Comparison of ENCODE assay signal across 8 cellular contexts in the genomic region with DNA sequence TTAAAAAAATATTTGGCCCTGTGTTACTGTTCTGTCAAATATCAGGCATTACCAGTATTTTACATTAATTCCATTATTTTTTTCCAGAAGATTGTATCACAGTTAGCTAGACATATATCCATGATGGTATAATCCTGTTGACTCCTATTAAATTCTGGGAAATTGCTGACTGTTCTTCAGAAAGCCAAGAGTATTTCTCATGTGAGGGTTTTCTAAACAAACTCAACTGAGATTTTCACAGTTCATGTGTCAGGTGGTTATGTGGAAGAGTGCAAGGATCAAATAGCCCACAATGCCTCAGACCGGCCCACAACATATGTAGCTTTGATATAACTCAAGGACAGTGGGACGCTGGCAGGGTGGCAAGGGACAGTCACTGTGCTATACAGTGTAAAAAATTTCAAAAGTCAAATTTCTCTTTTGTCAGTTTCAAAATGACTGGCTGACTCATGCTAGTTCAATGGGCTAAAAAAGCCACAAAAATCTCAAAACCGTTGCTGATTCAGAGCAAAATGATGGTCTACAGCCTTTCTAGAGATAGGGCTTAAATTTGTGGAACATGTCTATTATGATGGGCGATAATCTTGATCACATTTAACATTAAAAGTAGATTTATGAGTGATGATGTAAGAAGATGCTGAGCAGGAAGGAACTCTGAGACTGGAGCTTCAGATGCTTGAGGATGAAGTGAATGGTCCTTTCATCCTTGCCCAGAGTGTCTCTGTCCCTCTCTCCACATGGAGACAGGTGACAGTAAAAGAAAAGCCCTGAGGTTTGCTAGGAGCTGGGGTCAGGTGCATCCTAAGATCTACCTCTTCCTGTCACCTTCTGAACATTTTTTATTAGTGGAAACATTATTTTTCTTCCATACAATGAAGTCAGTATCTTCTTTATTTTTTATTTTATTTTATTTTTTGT.
DNase-seq lines count a peak whose midpoint lies in the region; ATAC-seq and TF ChIP-seq lines count a peak whose summit lies in the region.

No MANE protein-coding gene starts in this region.

- no peak for TF ChIP-seq CTCF in AG04449 (IDR thresholded peaks at IDR 0.05; ENCODE audit: insufficient read depth, low read length, missing control alignments)

- ATAC-seq in GM19395 (IDR thresholded peaks at IDR 0.05; ENCODE audit: unreplicated experiment) (peak; percentile 97), HG03196 (IDR thresholded peaks at IDR 0.05; ENCODE audit: unreplicated experiment) (peak; percentile 84), HG03280 (IDR thresholded peaks at IDR 0.05; ENCODE audit: unreplicated experiment) (no peak)

- CTCF ChIA-PET in AG04449 (lab: Yijun Ruan, JAX), result interaction anchor here (0.6 to 7.0 kb wide), 4 partner anchors 10 to 228 kb away, joined by 3 to 56 read pairs (median 6); no protein-coding TSS in a partner anchor

- H3K4me3 ChIP-seq in AG04449 (ENCODE audit: low read depth, low read length), result no peak overlapping the region

- DNase-seq in AG04449 (ENCODE audit: low read depth, low spot score), result peak; percentile 67
- DNase-seq in amniotic stem cell (lab: John Stamatoyannopoulos, UW), result peak; percentile 86
- DNase-seq in DMS79 (lab: John Stamatoyannopoulos, UW), result no peak
- DNase-seq in cerebellum (ENCODE audit: low spot score), result no peak
- no peak for DNase-seq in NCI-H510A (lab: John Stamatoyannopoulos, UW)

- POLR2A ChIA-PET in AG04449 (lab: Yijun Ruan, JAX), result interaction anchor here (1.3 to 1.9 kb wide), 2 partner anchors 149 to 157 kb away, joined by 5 read pairs; no protein-coding TSS in a partner anchor

Comparison
In these comparisons a context has a peak if more than half of its experiments do, and no peak if none do; other contexts are left out.
1. DNase-seq: peak in AG04449 (single experiment) and amniotic stem cell (single experiment); none in DMS79 (single experiment), cerebellum (single experiment) and NCI-H510A (single experiment).